In the genomic region with DNA sequence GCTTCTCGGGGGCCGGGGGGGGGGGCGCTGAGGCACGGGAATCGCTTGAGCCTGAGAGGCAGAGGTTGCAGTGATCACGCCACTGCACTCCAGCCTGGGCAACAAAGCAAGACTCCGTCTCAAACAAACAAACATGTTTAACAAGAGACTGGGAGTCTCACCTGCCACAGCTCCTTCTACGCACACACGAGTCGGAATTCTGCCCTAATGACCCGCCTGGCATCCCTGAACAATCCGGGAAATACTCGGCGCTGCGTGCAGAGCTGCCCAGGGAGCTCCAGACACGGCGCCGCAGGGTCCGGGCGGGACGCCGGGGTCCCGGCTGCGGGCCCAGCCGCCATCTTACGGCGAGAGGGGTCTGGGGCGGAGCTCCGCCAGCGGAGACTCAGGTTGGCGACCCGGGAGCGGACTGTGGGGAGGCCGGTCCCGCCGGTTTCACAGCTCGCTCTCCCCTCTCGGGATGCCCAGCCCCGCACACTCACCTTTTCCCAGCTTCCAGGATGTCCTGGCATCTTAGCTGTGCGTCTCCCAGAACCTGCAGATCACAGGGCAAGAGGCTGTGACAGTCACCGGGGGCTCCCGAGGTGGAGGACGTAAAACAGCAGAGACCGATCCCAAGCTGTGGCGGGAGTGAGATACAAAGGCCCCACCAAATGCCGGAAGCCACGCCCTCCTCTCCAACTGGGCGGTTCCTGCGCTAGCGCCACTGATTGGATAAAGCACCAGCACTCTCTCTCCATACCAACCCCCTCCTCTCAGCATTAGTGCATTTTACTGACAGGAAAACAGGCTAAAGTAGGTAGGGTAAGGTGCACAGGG, we compare ENCODE assay signal across 8 cellular contexts. TPM values are rescaled to one million over a fixed set of nuclear protein-coding genes. Genes with fewer than 3 reads are reported as not detected.
A peak's percentile ranks its signal among the peaks of the same experiment; 100 is the strongest.
DNase-seq lines count a peak whose midpoint lies in the region; FAIRE-seq and TF ChIP-seq lines count a peak whose summit lies in the region.

No MANE protein-coding gene starts in this region.

- peak; percentile 70 for TF ChIP-seq POLR2A in erythroblast (IDR thresholded peaks at IDR 0.05; ENCODE audit: low read length)

- H3K4me2 ChIP-seq in OCI-LY7 (ENCODE audit: low read length) = peak overlapping the region; percentile 61

- DNase-seq in CMK (ENCODE audit: low read depth) (peak; percentile 59), GM20000 (ENCODE audit: low spot score) (peak; percentile 93), HTR-8/SVneo (ENCODE audit: insufficient read length, low spot score) (peak; percentile 92), OCI-LY7 (ENCODE audit: low spot score) (peak; percentile 94), erythroblast (lab: John Stamatoyannopoulos, UW) (peak; percentile 84 to 90)
- DNase-seq in activated T-cell treated with anti-CD3 and anti-CD28 coated beads, Interleukin-2, amount 50 U/mL, for 1 hour = peak; percentile 93
- DNase-seq in stimulated activated CD8-positive, alpha-beta memory T cell treated with anti-CD3 and anti-CD28 coated beads, Interleukin-4, amount 100 ng/mL, for 48 hours = peak; percentile 95

- H3K27me3 ChIP-seq in mucosa of rectum (ENCODE audit: control insufficient read depth in 2 of 2, insufficient read depth in 2 of 2, low read length in 2 of 2) = no peaks in the 10 kb centered on the region

- POLR2A ChIA-PET in OCI-LY7 (lab: Charles Lee) = interaction anchor here (0.6 to 2.6 kb wide), 8 partner anchors 9 to 598 kb away, joined by 3 to 10 read pairs (median 5); partner anchors contain the start of genes ZNF724, ZNF730 and ZNF91

- peak; percentile 75 for FAIRE-seq in HTR-8/SVneo (lab: Jason Lieb, UNC)

- peak overlapping the region; percentile 88 to 92 for H3K9ac ChIP-seq in mucosa of rectum (ENCODE audit: low read depth in 1 of 2, low read length in 2 of 2)

- H3K9me3 ChIP-seq in OCI-LY7 (ENCODE audit: low read length) (no peaks in the 10 kb centered on the region), mucosa of rectum (ENCODE audit: control insufficient read depth in 2 of 2, low read length in 2 of 2) (no peaks in the 10 kb centered on the region)

- H3K9me2 ChIP-seq in OCI-LY7 (ENCODE audit: insufficient read depth, low read length) = no peaks in the 10 kb centered on the region

- H3K27ac ChIP-seq in OCI-LY7 (ENCODE audit: low read depth, low read length, poor library complexity, severe bottlenecking) (peak overlapping the region; percentile 82), mucosa of rectum (ENCODE audit: low read depth in 2 of 2, low read length in 2 of 2) (peak overlapping the region; percentile 90 to 91)

- CTCF ChIA-PET in OCI-LY7 (lab: Charles Lee; ENCODE audit: unreplicated experiment) = interaction anchor here (0.6 to 0.9 kb wide), 4 partner anchors 24 to 1008 kb away, joined by 3 to 7 read pairs (median 6); partner anchors contain the start of gene ZNF675

- TF ChIP-seq CTCF in GM20000 (IDR thresholded peaks at IDR 0.05; ENCODE audit: extremely low read depth, missing control alignments) (no peak), OCI-LY7 (conservative IDR thresholded peaks at IDR 0.05; ENCODE audit: low read length) (peak; percentile 51)

- H3K4me1 ChIP-seq in OCI-LY7 (ENCODE audit: insufficient read depth, low read length, poor library complexity, severe bottlenecking) (peaks cover 10% of the 10 kb centered on the region), mucosa of rectum (ENCODE audit: control insufficient read depth in 2 of 2, insufficient read depth in 2 of 2, low read length in 2 of 2) (peaks cover 3% of the 10 kb centered on the region in 2 donors)

- H2AFZ ChIP-seq in OCI-LY7 (ENCODE audit: low read length) = peak overlapping the region; percentile 63; the same call in 1 of the 2 replicates

- H3K36me3 ChIP-seq in OCI-LY7 (ENCODE audit: insufficient read depth, low read length) = peaks cover 33% of the 10 kb centered on the region
- peaks cover 4 to 6% of the 10 kb centered on the region in 2 donors for H3K36me3 ChIP-seq in mucosa of rectum (ENCODE audit: control insufficient read depth in 2 of 2, insufficient read depth in 2 of 2, low read length in 2 of 2)

- no TSS peak for BruUV-seq in OCI-LY7 (replicated peaks; lab: Mats Ljungman, UMichigan)

- H3K4me3 ChIP-seq in OCI-LY7 (ENCODE audit: low read depth, low read length, poor library complexity, severe bottlenecking) (peak overlapping the region; percentile 92), mucosa of rectum (ENCODE audit: low read length in 2 of 2) (peak overlapping the region; percentile 96 to 97)

- peaks cover 32% of the 10 kb centered on the region for H3K79me2 ChIP-seq in OCI-LY7 (ENCODE audit: insufficient read depth, low read depth, low read length)

- H4K20me1 ChIP-seq in OCI-LY7 (ENCODE audit: insufficient read depth, low read length) = no peaks in the 10 kb centered on the region

- intact Hi-C loops in OCI-LY7 (cut with micrococcal nuclease; ENCODE audit: unreplicated experiment) = loop anchor here (10.0 kb wide), 1 partner anchor 121 kb away; the partner anchor contains the start of gene ZNF91

RNA-seq across cellular contexts. Expression of gene ZNF724, which starts 23.6 kb away (rescaled TPM):
- total RNA-seq in OCI-LY7 (2014; rRNA removed; shearing (Covaris generic)) = 34.6 and 39.0 TPM in 2 replicates
- 27.2 and 30.8 TPM in 2 replicates for total RNA-seq in OCI-LY7 (2022)

Comparison
In these comparisons a context has a peak if more than half of its experiments do, and no peak if none do; other contexts are left out.
1. Peak in every context shown above with its lines: DNase-seq, H3K4me3 ChIP-seq and H3K27ac ChIP-seq.